ENCODE assay signal across 1 cellular context in genomic region chr1:226739696-226740065, GRCh38.
TF ChIP-seq lines count a peak whose summit lies in the region.

No MANE protein-coding gene starts in this region.

TF ChIP-seq in GM23338, 12 proteins besides CTCF, POLR2A, EP300 and RAD21 (continued from another document):
- TF ChIP-seq ZNF462 (CRISPR knock-in tag; IDR thresholded peaks at IDR 0.05) (no peak), EZH2 (IDR thresholded peaks at IDR 0.05; ENCODE audit: low read depth, unreplicated experiment) (no peak), ZNF331 (CRISPR knock-in tag; IDR thresholded peaks at IDR 0.05; ENCODE audit: low read depth) (no peak), JUNB (IDR thresholded peaks at IDR 0.05; ENCODE audit: unreplicated experiment) (no peak), CREB1 (CRISPR knock-in tag; IDR thresholded peaks at IDR 0.05; ENCODE audit: low read depth) (no peak), EZH2phosphoT487 (IDR thresholded peaks at IDR 0.05; ENCODE audit: unreplicated experiment) (no peak)
- TF ChIP-seq, protein P1, sequence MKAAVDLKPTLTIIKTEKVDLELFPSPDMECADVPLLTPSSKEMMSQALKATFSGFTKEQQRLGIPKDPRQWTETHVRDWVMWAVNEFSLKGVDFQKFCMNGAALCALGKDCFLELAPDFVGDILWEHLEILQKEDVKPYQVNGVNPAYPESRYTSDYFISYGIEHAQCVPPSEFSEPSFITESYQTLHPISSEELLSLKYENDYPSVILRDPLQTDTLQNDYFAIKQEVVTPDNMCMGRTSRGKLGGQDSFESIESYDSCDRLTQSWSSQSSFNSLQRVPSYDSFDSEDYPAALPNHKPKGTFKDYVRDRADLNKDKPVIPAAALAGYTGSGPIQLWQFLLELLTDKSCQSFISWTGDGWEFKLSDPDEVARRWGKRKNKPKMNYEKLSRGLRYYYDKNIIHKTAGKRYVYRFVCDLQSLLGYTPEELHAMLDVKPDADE (IDR thresholded peaks at IDR 0.05): no peak
